ENCODE assay signal across 16 cellular contexts in genomic region chr11:78380615-78381029, GRCh38. TPM values are rescaled to one million over a fixed set of nuclear protein-coding genes. Genes with fewer than 3 reads are reported as not detected.
DNase-seq lines count a peak whose midpoint lies in the region; ATAC-seq and TF ChIP-seq lines count a peak whose summit lies in the region.
"Had no signal": no experiment of that assay in that cellular context is flagged by ENCODE, and none has a peak within 500 bp of the region (broad histone marks: within the 10 kb centered on the region; RNA-seq: fewer than 3 reads in every experiment).

No MANE protein-coding gene starts in this region.

- peaks cover 42% of the 10 kb centered on the region for H3K4me1 Mint-ChIP-seq in stimulated activated memory B cell treated with anti-CD40 and anti-IgM and Interleukin-4, amounts not matched to agents 10 μg/mL and 1 μg/mL and 100 μg/mL, for 72 hours
- H3K4me1 Mint-ChIP-seq in activated CD4-positive, alpha-beta T cell treated with anti-CD3 and anti-CD28 coated beads, Interleukin-2, amount 10 ng/mL, durations not matched to agents 24 days and 14 days: peaks cover 19% of the 10 kb centered on the region

- peaks cover 17% of the 10 kb centered on the region for H3K9me3 Mint-ChIP-seq in stimulated activated memory B cell treated with anti-CD40 and anti-IgM and Interleukin-4, amounts not matched to agents 10 μg/mL and 1 μg/mL and 100 μg/mL, for 72 hours
- peaks cover 29% of the 10 kb centered on the region for H3K9me3 Mint-ChIP-seq in activated CD4-positive, alpha-beta T cell treated with anti-CD3 and anti-CD28 coated beads, Interleukin-2, amount 10 ng/mL, durations not matched to agents 24 days and 14 days

- H3K27ac ChIP-seq in GM23248: peak overlapping the region; percentile 12; the same call in 1 of the 2 replicates
- H3K27ac ChIP-seq: body of pancreas, parathyroid adenoma had no signal

- H3K4me1 ChIP-seq in GM23248 (ENCODE audit: insufficient read depth): peaks cover 23% of the 10 kb centered on the region
- H3K4me1 ChIP-seq: parathyroid adenoma had no signal

- WGBS in GM23248 (ENCODE audit: low coverage in 1 of 2, low lambda C conversion rate in 2 of 2, missing lambda C conversion rate in 2 of 2), 2 experiments: 28 to 29% methylated on average over 5 of the region's 5 CpGs

- H3K9me2 ChIP-seq in GM23248 (ENCODE audit: insufficient read depth): no peaks in the 10 kb centered on the region

- in situ Hi-C loops in GM23248 (cut with MboI): no loop called here

- no peak overlapping the region for H3K4me2 ChIP-seq in GM23248 (ENCODE audit: unreplicated experiment)

- H3K9ac ChIP-seq in GM23248: no peak overlapping the region
- H3K9ac ChIP-seq: parathyroid adenoma had no signal

- H3K27me3 ChIP-seq in GM23248 (replicated peaks; ENCODE audit: insufficient read depth): no peaks in the 10 kb centered on the region
- H3K27me3 ChIP-seq: body of pancreas had no signal

- peaks cover 46% of the 10 kb centered on the region for H3K36me3 Mint-ChIP-seq in stimulated activated memory B cell treated with anti-CD40 and anti-IgM and Interleukin-4, amounts not matched to agents 10 μg/mL and 1 μg/mL and 100 μg/mL, for 72 hours
- H3K36me3 Mint-ChIP-seq in activated CD4-positive, alpha-beta T cell treated with anti-CD3 and anti-CD28 coated beads, Interleukin-2, amount 10 ng/mL, durations not matched to agents 24 days and 14 days (ENCODE audit: low read depth): peaks cover 60% of the 10 kb centered on the region

- no peak overlapping the region; the same call in 1 of the 2 replicates for H3K4me3 ChIP-seq in GM23248
- H3K4me3 ChIP-seq: body of pancreas had no signal

- peak overlapping the region; percentile 46 for H3K27ac Mint-ChIP-seq in stimulated activated memory B cell treated with anti-CD40 and anti-IgM and Interleukin-4, amounts not matched to agents 10 μg/mL and 1 μg/mL and 100 μg/mL, for 72 hours
- H3K27ac Mint-ChIP-seq in activated CD4-positive, alpha-beta T cell treated with anti-CD3 and anti-CD28 coated beads, Interleukin-2, amount 10 ng/mL, durations not matched to agents 24 days and 14 days: no peak overlapping the region
- H3K27ac Mint-ChIP-seq: CD4-positive, alpha-beta memory T cell; effector memory CD8-positive, alpha-beta T cell; stimulated activated naive CD8-positive, alpha-beta T cell treated with anti-CD3 and anti-CD28 coated beads, Interleukin-15, amount 100 ng/mL, for 72 hours; WTC11 had no signal

- no peaks in the 10 kb centered on the region for H4K20me1 ChIP-seq in GM23248 (ENCODE audit: insufficient read depth)

- no peak overlapping the region for H3K4me3 Mint-ChIP-seq in stimulated activated memory B cell treated with anti-CD40 and anti-IgM and Interleukin-4, amounts not matched to agents 10 μg/mL and 1 μg/mL and 100 μg/mL, for 72 hours
- H3K4me3 Mint-ChIP-seq in activated CD4-positive, alpha-beta T cell treated with anti-CD3 and anti-CD28 coated beads, Interleukin-2, amount 10 ng/mL, durations not matched to agents 24 days and 14 days: no peak overlapping the region
- H3K4me3 Mint-ChIP-seq: CD4-positive, alpha-beta memory T cell; effector memory CD8-positive, alpha-beta T cell; stimulated activated naive CD8-positive, alpha-beta T cell treated with anti-CD3 and anti-CD28 coated beads, Interleukin-15, amount 100 ng/mL, for 72 hours; WTC11 had no signal

- H3K36me3 ChIP-seq in GM23248 (ENCODE audit: low read depth): no peaks in the 10 kb centered on the region

- no peaks in the 10 kb centered on the region for H3F3A ChIP-seq in GM23248 (ENCODE audit: insufficient read depth)

- intact Hi-C loops in activated CD4-positive, alpha-beta T cell treated with anti-CD3 and anti-CD28 coated beads, Interleukin-2, amount 10 ng/mL, durations not matched to agents 24 days and 14 days (cut with micrococcal nuclease): no loop called here

- ATAC-seq in SK-N-SH treated with all-trans-retinoic acid at 6 μM for 48 hours (peak; percentile 95), HG02763 (IDR thresholded peaks at IDR 0.05; ENCODE audit: unreplicated experiment) (no peak)
- ATAC-seq in stimulated activated memory B cell treated with anti-CD40 and anti-IgM and Interleukin-4, amounts not matched to agents 10 μg/mL and 1 μg/mL and 100 μg/mL, for 72 hours: no peak
- ATAC-seq: body of pancreas; effector memory CD8-positive, alpha-beta T cell; stimulated activated naive CD8-positive, alpha-beta T cell treated with anti-CD3 and anti-CD28 coated beads, Interleukin-15, amount 100 ng/mL, for 72 hours; WTC11 had no signal

- no peaks in the 10 kb centered on the region; the same call in 1 of the 2 replicates for H3K79me2 ChIP-seq in GM23248 (ENCODE audit: insufficient read depth)

- H3K9me3 ChIP-seq in GM23248 (ENCODE audit: low read depth): no peaks in the 10 kb centered on the region
- H3K9me3 ChIP-seq: body of pancreas had no signal

- H3K27me3 Mint-ChIP-seq in stimulated activated memory B cell treated with anti-CD40 and anti-IgM and Interleukin-4, amounts not matched to agents 10 μg/mL and 1 μg/mL and 100 μg/mL, for 72 hours: no peaks in the 10 kb centered on the region
- H3K27me3 Mint-ChIP-seq in activated CD4-positive, alpha-beta T cell treated with anti-CD3 and anti-CD28 coated beads, Interleukin-2, amount 10 ng/mL, durations not matched to agents 24 days and 14 days: no peaks in the 10 kb centered on the region
- H3K27me3 Mint-ChIP-seq: stimulated activated naive CD8-positive, alpha-beta T cell treated with anti-CD3 and anti-CD28 coated beads, Interleukin-15, amount 100 ng/mL, for 72 hours had no signal

- DNase-seq in GM23248: peak; percentile 27
- peak; percentile 13 for DNase-seq in fibroblast of the conjunctiva (ENCODE audit: low read depth)
- DNase-seq in activated CD8-positive, alpha-beta memory T cell treated with anti-CD3 and anti-CD28 coated beads, Interleukin-2, amount 50 U/mL, for 48 hours: no peak
- no peak for DNase-seq in activated CD4-positive, alpha-beta T cell treated with anti-CD3 and anti-CD28 coated beads, Interleukin-2, amount 10 ng/mL, durations not matched to agents 24 days and 14 days
- DNase-seq: body of pancreas; CD4-positive, alpha-beta memory T cell; effector memory CD8-positive, alpha-beta T cell; head of caudate nucleus; NCI-H146; stimulated activated naive CD8-positive, alpha-beta T cell treated with anti-CD3 and anti-CD28 coated beads, Interleukin-15, amount 100 ng/mL, for 72 hours; SW 1271 had no signal

- no peak overlapping the region for H2AFZ ChIP-seq in GM23248
- H2AFZ ChIP-seq: parathyroid adenoma had no signal

TF ChIP-seq in SK-N-SH treated with all-trans-retinoic acid at 6 μM for 48 hours, 23 proteins besides CTCF, POLR2A, EP300 and RAD21:
- TF ChIP-seq ISL1 (CRISPR knock-in tag; IDR thresholded peaks at IDR 0.05) (peak; percentile 43; the same call in 1 of the 2 replicates), BACH2 (CRISPR knock-in tag; IDR thresholded peaks at IDR 0.05; ENCODE audit: borderline replicate concordance) (no peak)

RNA-seq across cellular contexts. Expression of gene GAB2, which starts 37.0 kb away (rescaled TPM):
- 7.2 and 12.2 TPM in 2 replicates for total RNA-seq in GM23248 (2014; rRNA removed; shearing (Covaris generic))
- 1.8 TPM in 2 replicates for polyA plus RNA-seq in GM23248 (2016; fragmentation: Nextera tagmentation; extraction: Ambion mirVana)
- 16.1 and 17.0 TPM in 2 replicates for total RNA-seq in activated CD4-positive, alpha-beta T cell treated with anti-CD3 and anti-CD28 coated beads, Interleukin-2, amount 10 ng/mL, durations not matched to agents 24 days and 14 days

Comparison
In these comparisons a context has a peak if more than half of its experiments do, and no peak if none do; other contexts are left out.
1. DNase-seq: peak in GM23248 (single experiment) and fibroblast of the conjunctiva (single experiment); none in activated CD8-positive, alpha-beta memory T cell treated with anti-CD3 and anti-CD28 coated beads, Interleukin-2, amount 50 U/mL, for 48 hours (single experiment) and activated CD4-positive, alpha-beta T cell treated with anti-CD3 and anti-CD28 coated beads, Interleukin-2, amount 10 ng/mL, durations not matched to agents 24 days and 14 days (single experiment).